Comparison of ENCODE assay signal across 10 cellular contexts in genomic region chr14:54890794-54891193, GRCh38. TPM values are rescaled to one million over a fixed set of nuclear protein-coding genes. Genes with fewer than 3 reads are reported as not detected.
DNase-seq lines count a peak whose midpoint lies in the region; ATAC-seq and TF ChIP-seq lines count a peak whose summit lies in the region.
"Had no signal": no experiment of that assay in that cellular context is flagged by ENCODE, and none has a peak within 500 bp of the region (broad histone marks: within the 10 kb centered on the region; RNA-seq: fewer than 3 reads in every experiment).

No MANE protein-coding gene starts in this region.

- no peaks in the 10 kb centered on the region for H3K9me3 ChIP-seq in gastrocnemius medialis
- H3K9me3 ChIP-seq: HAP-1 had no signal

- H3K27me3 ChIP-seq in gastrocnemius medialis, result no peaks in the 10 kb centered on the region

- H3K4me3 Mint-ChIP-seq in activated T-helper 1 cell treated with anti-CD3 and anti-CD28 coated beads, Interleukin-12 subunit alpha, Interleukin-12 subunit beta, Interleukin-2, Interleukin-4 antibody, amounts not matched to agents 30 ng/mL and 10 ng/mL and 1 ng/mL, durations not matched to agents 14 hours and 24 hours and 36 hours, result no peak overlapping the region

- H3K4me1 ChIP-seq in gastrocnemius medialis, result no peaks in the 10 kb centered on the region

- H3K27ac ChIP-seq in gastrocnemius medialis, result no peak overlapping the region

- no peaks in the 10 kb centered on the region for H3K36me3 ChIP-seq in gastrocnemius medialis
- H3K36me3 ChIP-seq: HAP-1 had no signal

- peak overlapping the region; percentile 11 for H3K27ac Mint-ChIP-seq in activated T-helper 1 cell treated with anti-CD3 and anti-CD28 coated beads, Interleukin-12 subunit alpha, Interleukin-12 subunit beta, Interleukin-2, Interleukin-4 antibody, amounts not matched to agents 30 ng/mL and 10 ng/mL and 1 ng/mL, durations not matched to agents 14 hours and 24 hours and 36 hours
- H3K27ac Mint-ChIP-seq: activated T-helper 2 cell treated with anti-CD3 and anti-CD28 coated beads, Interferon-gamma antibody, Interleukin-2, Interleukin-4, amounts not matched to agents 10 μg/mL and 5 μg/mL and 100 μg/mL, durations not matched to agents 14 hours and 24 hours and 36 hours had no signal

- no peak overlapping the region for H3K4me3 ChIP-seq in gastrocnemius medialis
- H3K4me3 ChIP-seq: HAP-1 had no signal

- intact Hi-C loops in activated T-helper 1 cell treated with anti-CD3 and anti-CD28 coated beads, Interleukin-12 subunit alpha, Interleukin-12 subunit beta, Interleukin-2, Interleukin-4 antibody, amounts not matched to agents 30 ng/mL and 10 ng/mL and 1 ng/mL, durations not matched to agents 14 hours and 24 hours and 36 hours (cut with micrococcal nuclease), result no loop called here
- intact Hi-C loops in gastrocnemius medialis (cut with DNase I; ENCODE audit: low total_unique reads), result loop anchor here (10.0 kb wide), 1 partner anchor 326 kb away; the partner anchor contains the start of gene SAMD4A

- DNase-seq in GM20000 (ENCODE audit: low spot score) (peak; percentile 45), AML-193 (lab: John Stamatoyannopoulos, UW) (no peak), gastrocnemius medialis (no peak), occipital lobe (lab: John Stamatoyannopoulos, UW) (no peak), COR-L47 (lab: John Stamatoyannopoulos, UW) (no peak)
- no peak for DNase-seq in activated T-helper 1 cell treated with anti-CD3 and anti-CD28 coated beads, Interleukin-12 subunit alpha, Interleukin-12 subunit beta, Interleukin-2, Interleukin-4 antibody, amounts not matched to agents 30 ng/mL and 10 ng/mL and 1 ng/mL, durations not matched to agents 14 hours and 24 hours and 36 hours (ENCODE audit: low spot score)

- H3K36me3 Mint-ChIP-seq in activated T-helper 1 cell treated with anti-CD3 and anti-CD28 coated beads, Interleukin-12 subunit alpha, Interleukin-12 subunit beta, Interleukin-2, Interleukin-4 antibody, amounts not matched to agents 30 ng/mL and 10 ng/mL and 1 ng/mL, durations not matched to agents 14 hours and 24 hours and 36 hours (ENCODE audit: low read depth), result peaks cover 14% of the 10 kb centered on the region

- TF ChIP-seq CTCF in GM20000 (IDR thresholded peaks at IDR 0.05; ENCODE audit: extremely low read depth, missing control alignments) (no peak), gastrocnemius medialis (IDR thresholded peaks at IDR 0.05 in 4 of 5, conservative IDR thresholded peaks at IDR 0.05 in 1 of 5) (no peak)

- no peak for TF ChIP-seq POLR2A in GM18505 (IDR thresholded peaks at IDR 0.05; ENCODE audit: borderline replicate concordance, extremely low read depth, insufficient read depth, insufficient read length)
- TF ChIP-seq POLR2A in gastrocnemius medialis (IDR thresholded peaks at IDR 0.05), result no peak

- H3K9me3 Mint-ChIP-seq in activated T-helper 1 cell treated with anti-CD3 and anti-CD28 coated beads, Interleukin-12 subunit alpha, Interleukin-12 subunit beta, Interleukin-2, Interleukin-4 antibody, amounts not matched to agents 30 ng/mL and 10 ng/mL and 1 ng/mL, durations not matched to agents 14 hours and 24 hours and 36 hours, result no peaks in the 10 kb centered on the region
- H3K9me3 Mint-ChIP-seq: activated T-helper 2 cell treated with anti-CD3 and anti-CD28 coated beads, Interferon-gamma antibody, Interleukin-2, Interleukin-4, amounts not matched to agents 10 μg/mL and 5 μg/mL and 100 μg/mL, durations not matched to agents 14 hours and 24 hours and 36 hours had no signal

- in situ Hi-C loops in gastrocnemius medialis (cut with MboI; ENCODE audit: low sequenced_read_pairs in 4 of 4), result no loop called here

- H3K4me1 Mint-ChIP-seq in activated T-helper 1 cell treated with anti-CD3 and anti-CD28 coated beads, Interleukin-12 subunit alpha, Interleukin-12 subunit beta, Interleukin-2, Interleukin-4 antibody, amounts not matched to agents 30 ng/mL and 10 ng/mL and 1 ng/mL, durations not matched to agents 14 hours and 24 hours and 36 hours (ENCODE audit: low read depth), result peaks cover 54% of the 10 kb centered on the region

- ATAC-seq in GM18505 (IDR thresholded peaks at IDR 0.05; ENCODE audit: unreplicated experiment) (peak; percentile 60), HG03060 (IDR thresholded peaks at IDR 0.05; ENCODE audit: low read depth, unreplicated experiment) (peak; percentile 69), gastrocnemius medialis (no peak)

- no peaks in the 10 kb centered on the region for H3K27me3 Mint-ChIP-seq in activated T-helper 1 cell treated with anti-CD3 and anti-CD28 coated beads, Interleukin-12 subunit alpha, Interleukin-12 subunit beta, Interleukin-2, Interleukin-4 antibody, amounts not matched to agents 30 ng/mL and 10 ng/mL and 1 ng/mL, durations not matched to agents 14 hours and 24 hours and 36 hours (ENCODE audit: insufficient read depth)

RNA-seq across cellular contexts. Expression of gene GCH1, which starts 11.8 kb away (rescaled TPM):
- 61.4 and 62.4 TPM in 2 replicates for total RNA-seq in activated T-helper 1 cell treated with anti-CD3 and anti-CD28 coated beads, Interleukin-12 subunit alpha, Interleukin-12 subunit beta, Interleukin-2, Interleukin-4 antibody, amounts not matched to agents 30 ng/mL and 10 ng/mL and 1 ng/mL, durations not matched to agents 14 hours and 24 hours and 36 hours
- 1 to 10 TPM in 2 of 4 donors, under 1 TPM in 2; 0.53 to 1.6 (median 0.92) TPM for total RNA-seq in gastrocnemius medialis
- 1.2 TPM for total RNA-seq in occipital lobe

Comparison
In these comparisons a context has a peak if more than half of its experiments do, and no peak if none do; other contexts are left out.
1. ATAC-seq: peak in GM18505 (single experiment) and HG03060 (single experiment); none in gastrocnemius medialis (0 of 2).
2. RNA of gene GCH1, which starts 11.8 kb away (total RNA-seq): 61.4 to 62.4 TPM in activated T-helper 1 cell treated with anti-CD3 and anti-CD28 coated beads, Interleukin-12 subunit alpha, Interleukin-12 subunit beta, Interleukin-2, Interleukin-4 antibody, amounts not matched to agents 30 ng/mL and 10 ng/mL and 1 ng/mL, durations not matched to agents 14 hours and 24 hours and 36 hours; 1.2 TPM in occipital lobe (single experiment) and 0.53 to 1.6 TPM in gastrocnemius medialis; every median in the first group is over 10 times any median in the second.